In the genomic region with DNA sequence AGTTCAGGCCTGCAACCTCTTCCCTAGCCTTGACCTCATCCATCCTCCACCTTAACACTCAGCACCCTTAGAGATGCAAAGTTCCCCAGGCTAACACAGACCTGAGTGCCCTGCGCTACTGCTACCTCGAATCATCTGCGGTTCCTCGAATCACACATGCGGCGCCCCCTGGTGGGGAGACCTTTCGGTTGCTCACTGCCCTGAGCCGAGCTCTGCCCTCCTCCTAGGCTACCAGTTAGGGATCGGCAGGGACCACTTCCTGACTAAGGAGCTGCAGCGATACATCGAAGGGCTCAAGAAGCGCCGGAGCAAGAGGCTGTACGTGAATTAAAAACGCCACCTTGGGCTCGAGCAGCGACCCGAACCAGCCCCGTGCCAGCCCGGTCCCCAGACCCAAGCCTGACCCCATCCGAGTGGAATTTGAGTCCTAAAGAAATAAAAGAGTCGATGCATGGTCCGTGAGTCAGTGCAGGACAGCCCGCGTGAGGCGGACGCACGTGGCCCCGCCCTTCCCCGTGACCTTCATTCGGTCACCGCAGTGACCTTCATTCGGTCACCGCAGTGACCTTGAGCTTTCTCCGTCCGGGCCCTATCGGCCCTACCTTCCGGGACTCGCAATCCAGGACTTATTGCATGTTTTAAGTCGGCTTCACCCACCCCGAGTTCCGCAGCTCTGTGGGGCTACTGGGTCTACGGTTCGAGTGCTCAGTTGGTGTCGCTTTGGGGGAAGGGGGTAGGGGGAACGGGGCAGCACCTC, we compare ENCODE assay signal across 8 cellular contexts. TPM values are rescaled to one million over a fixed set of nuclear protein-coding genes. Genes with fewer than 3 reads are reported as not detected.
DNase-seq lines count a peak whose midpoint lies in the region; ATAC-seq lines count a peak whose summit lies in the region.

No MANE protein-coding gene starts in this region.

- DNase-seq in Ammon's horn (ENCODE audit: low spot score), result peak; percentile 92
- peak; percentile 81 for DNase-seq in NCI-H460 (ENCODE audit: extremely low read depth, low read depth)
- DNase-seq in activated CD4-positive, alpha-beta T cell treated with anti-CD3 and anti-CD28 coated beads for 24 hours (ENCODE audit: low read depth in 2 of 2), result peak; percentile 93 to 98
- DNase-seq in cerebellum (ENCODE audit: low spot score), result peak; percentile 88
- DNase-seq in kidney tubule cell (ENCODE audit: low spot score), result peak; percentile 92
- DNase-seq in stimulated activated CD4-positive, alpha-beta T cell treated with anti-CD3 and anti-CD28 coated beads, Interleukin-1b, Interleukin-23, amount 100 ng/mL, for 24 hours (ENCODE audit: low read depth in 4 of 4, low spot score in 1 of 4), result peak; percentile 90 to 97 (median 96)

- ATAC-seq in GM19035 (IDR thresholded peaks at IDR 0.05; ENCODE audit: unreplicated experiment), result peak; percentile 26
- peak; percentile 38 for ATAC-seq in HG03378 (IDR thresholded peaks at IDR 0.05; ENCODE audit: unreplicated experiment)

RNA-seq across cellular contexts. Expression of a gene that starts 0.8 kb away (rescaled TPM):
- total RNA-seq in NCI-H460 (2014; rRNA removed; shearing (Covaris generic)), result 42.2 and 52.8 TPM in 2 replicates
- polyA plus RNA-seq in NCI-H460 (2014; cell fraction: nucleus; rRNA removed), result 105 and 114 TPM in 2 replicates
- 11.3 TPM for total RNA-seq in cerebellum

RNA-seq across cellular contexts. Expression of a gene that starts 4.3 kb away (rescaled TPM):
- 0.59 and 2.0 TPM in 2 replicates for total RNA-seq in NCI-H460 (2014; rRNA removed; shearing (Covaris generic))
- 0.36 TPM in 1 of 2 replicates, not detected in the other for polyA plus RNA-seq in NCI-H460 (2014; cell fraction: nucleus; rRNA removed)
- not detected for total RNA-seq in cerebellum

RNA-seq across cellular contexts. Expression of a gene that starts 12.9 kb away (rescaled TPM):
- total RNA-seq in NCI-H460 (2014; rRNA removed; shearing (Covaris generic)), result 202 and 230 TPM in 2 replicates
- polyA plus RNA-seq in NCI-H460 (2014; cell fraction: nucleus; rRNA removed), result 450 and 481 TPM in 2 replicates
- 51.7 TPM for total RNA-seq in cerebellum

RNA-seq across cellular contexts. Expression of a gene that starts 13.4 kb away (rescaled TPM):
- 0.10 TPM in 1 of 2 replicates, not detected in the other for total RNA-seq in NCI-H460 (2014; rRNA removed; shearing (Covaris generic))
- not detected in 2 replicates for polyA plus RNA-seq in NCI-H460 (2014; cell fraction: nucleus; rRNA removed)
- total RNA-seq in cerebellum, result 2.0 TPM

RNA-seq across cellular contexts. Expression of a gene that starts 13.4 kb away (rescaled TPM):
- 205 and 210 TPM in 2 replicates for total RNA-seq in NCI-H460 (2014; rRNA removed; shearing (Covaris generic))
- 183 and 203 TPM in 2 replicates for polyA plus RNA-seq in NCI-H460 (2014; cell fraction: nucleus; rRNA removed)
- 68.8 TPM for total RNA-seq in cerebellum

Comparison
In these comparisons a context has a peak if more than half of its experiments do, and no peak if none do; other contexts are left out.
1. Peak in every context shown above with its lines: DNase-seq and ATAC-seq.